In the genomic region with DNA sequence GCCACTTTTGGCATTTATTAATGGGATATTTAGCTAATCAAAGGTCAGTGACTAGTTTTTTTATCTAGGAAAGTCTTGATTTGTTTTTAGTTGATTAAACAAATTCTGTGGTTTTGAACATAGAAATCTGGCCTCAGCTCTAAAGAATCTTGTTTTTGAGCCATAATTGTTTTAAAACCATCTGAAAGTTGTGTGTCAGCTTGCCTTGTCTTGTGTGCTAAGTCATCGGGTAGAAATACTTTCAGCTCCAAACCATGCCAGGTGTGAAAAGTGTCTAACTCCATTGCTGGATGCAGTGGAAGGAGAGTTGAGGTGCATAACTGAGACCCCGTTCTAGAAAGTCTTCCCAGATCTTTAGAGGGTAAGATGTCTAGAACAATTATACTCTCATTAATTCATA, we compare ENCODE assay signal across 23 cellular contexts. TPM values are rescaled to one million over a fixed set of nuclear protein-coding genes. Genes with fewer than 3 reads are reported as not detected.
A peak's percentile ranks its signal among the peaks of the same experiment; 100 is the strongest.
DNase-seq lines count a peak whose midpoint lies in the region; ATAC-seq and TF ChIP-seq lines count a peak whose summit lies in the region.
"Had no signal": no experiment of that assay in that cellular context is flagged by ENCODE, and none has a peak within 500 bp of the region (broad histone marks: within the 10 kb centered on the region; RNA-seq: fewer than 3 reads in every experiment).

No MANE protein-coding gene starts in this region.

- in situ Hi-C loops in IMR-90 (cut with MboI; ENCODE audit: low sequenced_read_pairs): no loop called here

- peak overlapping the region; percentile 81 for H3K18ac ChIP-seq in IMR-90 (ENCODE audit: low read depth, low read length)

- peaks cover 41% of the 10 kb centered on the region for H3K36me3 Mint-ChIP-seq in nephron (ENCODE audit: low read depth)
- H3K36me3 Mint-ChIP-seq in stimulated activated naive B cell treated with anti-CD40 and anti-IgM and Interleukin-4, amounts not matched to agents 10 μg/mL and 1 μg/mL and 100 μg/mL, for 72 hours: peaks cover 26 to 55% of the 10 kb centered on the region in 2 donors
- H3K36me3 Mint-ChIP-seq in activated CD4-positive, alpha-beta T cell treated with anti-CD3 and anti-CD28 coated beads for 36 hours (ENCODE audit: low read depth): peaks cover 38% of the 10 kb centered on the region

- no peak overlapping the region for H2AFZ ChIP-seq in IMR-90 (replicated peaks; ENCODE audit: low read length, poor library complexity)

- H2BK120ac ChIP-seq in IMR-90 (ENCODE audit: low read depth, low read length): peak overlapping the region; percentile 79; the same call in 1 of the 2 replicates

- 0 out of 2 replicates have a peak, but pooled peaks have one; percentile 47 for ATAC-seq in IMR-90 (ENCODE audit: low read depth)
- no peak for ATAC-seq in stimulated activated naive B cell treated with anti-CD40 and anti-IgM and Interleukin-4, amounts not matched to agents 10 μg/mL and 1 μg/mL and 100 μg/mL, for 72 hours (replicated peaks)
- ATAC-seq in activated CD4-positive, alpha-beta T cell treated with anti-CD3 and anti-CD28 coated beads for 36 hours: no peak
- ATAC-seq: HCT116; naive thymus-derived CD8-positive, alpha-beta T cell; Right ventricle myocardium inferior; stimulated activated naive CD8-positive, alpha-beta T cell treated with anti-CD3 and anti-CD28 coated beads, Interleukin-15, Interleukin-2, amounts not matched to agents 100 U/mL and 50 U/mL, for 24 hours had no signal

- H3K27ac ChIP-seq in IMR-90 (ENCODE audit: insufficient read depth, low read length) (peak overlapping the region; percentile 87; the same call in 1 of the 2 replicates), coronary artery (peak overlapping the region; percentile 73 to 90), tibial nerve (peak overlapping the region in 3 of 4 donors; percentile 31 to 71 (median 70))

- H2BK20ac ChIP-seq in IMR-90 (ENCODE audit: low read depth, low read length): peak overlapping the region; percentile 24; the same call in 1 of the 2 replicates

- dilution Hi-C loops in IMR-90 (cut with HindIII; ENCODE audit: low sequenced_read_pairs, unreplicated experiment): no loop called here

- no peaks in the 10 kb centered on the region for H3K27me3 Mint-ChIP-seq in nephron (ENCODE audit: low read depth)
- H3K27me3 Mint-ChIP-seq in stimulated activated naive B cell treated with anti-CD40 and anti-IgM and Interleukin-4, amounts not matched to agents 10 μg/mL and 1 μg/mL and 100 μg/mL, for 72 hours: no peaks in the 10 kb centered on the region
- no peaks in the 10 kb centered on the region for H3K27me3 Mint-ChIP-seq in activated CD4-positive, alpha-beta T cell treated with anti-CD3 and anti-CD28 coated beads for 36 hours
- H3K27me3 Mint-ChIP-seq: activated naive CD8-positive, alpha-beta T cell; brain had no signal

- H3K4ac ChIP-seq in IMR-90 (ENCODE audit: low read depth, low read length): peak overlapping the region; percentile 45; the same call in 1 of the 2 replicates

- peaks cover 22% of the 10 kb centered on the region; the same call in 1 of the 2 replicates for H4K20me1 ChIP-seq in IMR-90 (ENCODE audit: insufficient read depth, low read length)

- H3K9me1 ChIP-seq in IMR-90 (ENCODE audit: insufficient read depth, low read length): peaks cover 27% of the 10 kb centered on the region

- H4K91ac ChIP-seq in IMR-90 (ENCODE audit: insufficient read depth, low read depth, low read length): no peak overlapping the region

- H3K27ac Mint-ChIP-seq in nephron: peak overlapping the region; percentile 86 to 88 (median 87)
- H3K27ac Mint-ChIP-seq in stimulated activated naive B cell treated with anti-CD40 and anti-IgM and Interleukin-4, amounts not matched to agents 10 μg/mL and 1 μg/mL and 100 μg/mL, for 72 hours: no peak overlapping the region
- no peak overlapping the region for H3K27ac Mint-ChIP-seq in activated CD4-positive, alpha-beta T cell treated with anti-CD3 and anti-CD28 coated beads for 36 hours
- H3K27ac Mint-ChIP-seq: activated naive CD8-positive, alpha-beta T cell; naive thymus-derived CD8-positive, alpha-beta T cell had no signal

- H3K36me3 ChIP-seq in IMR-90 (ENCODE audit: control insufficient read depth, insufficient read depth, low read length): peaks cover 15% of the 10 kb centered on the region
- peaks cover 0 to 29% (median 0%) of the 10 kb centered on the region in 3 donors for H3K36me3 ChIP-seq in tibial nerve

- WGBS in IMR-90 (ENCODE audit: extremely low coverage in 2 of 2, insufficient read length in 1 of 2), 2 experiments: no CpG with 5 or more reads among the region's 2 CpGs
- 50 to 55% methylated on average over 2 of the region's 2 CpGs for WGBS in tibial nerve, 2 donors

- H4K5ac ChIP-seq in IMR-90 (ENCODE audit: low read depth, low read length): no peak overlapping the region

- H3K27me3 ChIP-seq in IMR-90 (ENCODE audit: control insufficient read depth, insufficient read depth, low read length) (no peaks in the 10 kb centered on the region), tibial nerve (no peaks in the 10 kb centered on the region)
- H3K27me3 ChIP-seq: BE2C, upper lobe of left lung had no signal

- peak overlapping the region; percentile 71 for H3K4me2 ChIP-seq in IMR-90 (ENCODE audit: low read depth, low read length)

- TF ChIP-seq EP300 in tibial nerve (IDR thresholded peaks at IDR 0.05): no peak

- TF ChIP-seq POLR2A in IMR-90 (IDR thresholded peaks at IDR 0.05; ENCODE audit: low read depth, low read length) (no peak), tibial nerve (IDR thresholded peaks at IDR 0.05) (no peak)

- H3K9me3 Mint-ChIP-seq in nephron: no peaks in the 10 kb centered on the region
- H3K9me3 Mint-ChIP-seq in stimulated activated naive B cell treated with anti-CD40 and anti-IgM and Interleukin-4, amounts not matched to agents 10 μg/mL and 1 μg/mL and 100 μg/mL, for 72 hours: no peaks in the 10 kb centered on the region
- no peaks in the 10 kb centered on the region for H3K9me3 Mint-ChIP-seq in activated CD4-positive, alpha-beta T cell treated with anti-CD3 and anti-CD28 coated beads for 36 hours (ENCODE audit: low read depth)
- H3K9me3 Mint-ChIP-seq: brain; naive thymus-derived CD8-positive, alpha-beta T cell had no signal

- 0 out of 2 replicates have a peak overlapping the region, but pooled peaks have one; percentile 81 for H3K23ac ChIP-seq in IMR-90 (ENCODE audit: low read depth, low read length)

- H3K4me3 ChIP-seq in IMR-90 (ENCODE audit: insufficient read depth, low read depth, low read length) (no peak overlapping the region), coronary artery (peak overlapping the region; percentile 18), tibial nerve (no peak overlapping the region)
- H3K4me3 ChIP-seq: lung, upper lobe of left lung had no signal

- H3K79me1 ChIP-seq in IMR-90 (ENCODE audit: low read depth in 1 of 2, low read length in 2 of 2): peaks cover 40 to 68% of the 10 kb centered on the region in 2 experiments

- no peak overlapping the region for H2BK15ac ChIP-seq in IMR-90 (ENCODE audit: low read depth, low read length)

- peak; percentile 31 for DNase-seq in IMR-90
- no peak for DNase-seq in coronary artery (ENCODE audit: low spot score)
- DNase-seq in tibial nerve (ENCODE audit: low spot score in 2 of 2): no peak
- DNase-seq in kidney glomerular epithelial cell (lab: John Stamatoyannopoulos, UW): no peak
- DNase-seq in hypothalamus (lab: John Stamatoyannopoulos, UW): no peak
- DNase-seq in stimulated activated naive B cell treated with anti-CD40 and anti-IgM and Interleukin-4, amounts not matched to agents 10 μg/mL and 1 μg/mL and 100 μg/mL, for 72 hours: no peak
- no peak for DNase-seq in activated CD4-positive, alpha-beta T cell treated with anti-CD3 and anti-CD28 coated beads for 36 hours
- DNase-seq: activated CD4-positive, alpha-beta T cell treated with anti-CD3 and anti-CD28 coated beads for 48 hours; BE2C; COR-L47; cortex of kidney; naive thymus-derived CD8-positive, alpha-beta T cell; NCI-H526 treated with DMSO at 0.1 percent for 48 hours; posterior cingulate gyrus; stimulated activated naive CD8-positive, alpha-beta T cell treated with anti-CD3 and anti-CD28 coated beads, Interleukin-15, Interleukin-2, amounts not matched to agents 100 U/mL and 50 U/mL, for 24 hours; T-helper 1 cell; upper lobe of left lung had no signal

- H2BK5ac ChIP-seq in IMR-90 (ENCODE audit: low read depth, low read length, poor library complexity, severe bottlenecking): peak overlapping the region; percentile 61

- BruUV-seq in IMR-90 (replicated peaks; lab: Mats Ljungman, UMichigan): no TSS peak

- H2AK9ac ChIP-seq in IMR-90 (replicated peaks; ENCODE audit: low read depth, low read length, poor library complexity): no peak overlapping the region

- TF ChIP-seq CTCF in IMR-90 (conservative IDR thresholded peaks at IDR 0.05; ENCODE audit: low read depth, low read length) (no peak), coronary artery (IDR thresholded peaks at IDR 0.05) (no peak), nephron (IDR thresholded peaks at IDR 0.05; ENCODE audit: unreplicated experiment in 3 of 3) (no peak), tibial nerve (IDR thresholded peaks at IDR 0.05) (no peak)

- H3K4me3 Mint-ChIP-seq in nephron: no peak overlapping the region
- H3K4me3 Mint-ChIP-seq in stimulated activated naive B cell treated with anti-CD40 and anti-IgM and Interleukin-4, amounts not matched to agents 10 μg/mL and 1 μg/mL and 100 μg/mL, for 72 hours: no peak overlapping the region
- no peak overlapping the region for H3K4me3 Mint-ChIP-seq in activated CD4-positive, alpha-beta T cell treated with anti-CD3 and anti-CD28 coated beads for 36 hours
- H3K4me3 Mint-ChIP-seq: activated naive CD8-positive, alpha-beta T cell; naive thymus-derived CD8-positive, alpha-beta T cell had no signal

- peaks cover 15% of the 10 kb centered on the region for H3K4me1 ChIP-seq in IMR-90 (ENCODE audit: control insufficient read depth, insufficient read depth, low read length)
- peaks cover 0 to 51% (median 30%) of the 10 kb centered on the region in 4 donors for H3K4me1 ChIP-seq in tibial nerve
- H3K4me1 ChIP-seq: BE2C had no signal

- no peak overlapping the region for H3K9ac ChIP-seq in IMR-90 (ENCODE audit: low read depth, low read length)

- peak overlapping the region in 1 of 2 experiments; percentile 47; a peak in 1 of 4 replicates for H4K8ac ChIP-seq in IMR-90 (ENCODE audit: low read depth in 2 of 2, low read length in 2 of 2)

- peak overlapping the region; percentile 48; the same call in 1 of the 2 replicates for H2AK5ac ChIP-seq in IMR-90 (ENCODE audit: low read depth, low read length)

- POLR2A ChIA-PET in IMR-90 (lab: Charles Lee; ENCODE audit: unreplicated experiment): no interaction called here
- POLR2A ChIA-PET in activated CD4-positive, alpha-beta T cell treated with anti-CD3 and anti-CD28 coated beads for 36 hours (lab: Charles Lee): interaction anchor here (0.5 kb wide), 1 partner anchor 21 kb away, joined by 4 read pairs; no protein-coding TSS in a partner anchor

- H3K9me3 ChIP-seq in IMR-90 (ENCODE audit: control insufficient read depth, insufficient read depth, low read length): no peaks in the 10 kb centered on the region
- H3K9me3 ChIP-seq in tibial nerve: no peaks in the 10 kb centered on the region
- H3K9me3 ChIP-seq: BE2C, upper lobe of left lung had no signal

- peak overlapping the region; percentile 82 for H3K14ac ChIP-seq in IMR-90 (replicated peaks; ENCODE audit: low read depth, low read length)

- CTCF ChIA-PET in IMR-90 (lab: Yijun Ruan, JAX): no interaction called here
- CTCF ChIA-PET in activated CD4-positive, alpha-beta T cell treated with anti-CD3 and anti-CD28 coated beads for 36 hours (lab: Charles Lee): no interaction called here

- TF ChIP-seq RAD21 in IMR-90 (IDR thresholded peaks at IDR 0.05; ENCODE audit: low read length): no peak

- intact Hi-C loops in IMR-90 (cut with micrococcal nuclease): loop anchor here (5.0 kb wide), 1 partner anchor 33 kb away; no protein-coding TSS in a partner anchor
- intact Hi-C loops in activated CD4-positive, alpha-beta T cell treated with anti-CD3 and anti-CD28 coated beads for 36 hours (cut with DNase I, micrococcal nuclease): no loop called here

- peaks cover 32% of the 10 kb centered on the region for H3K4me1 Mint-ChIP-seq in nephron
- H3K4me1 Mint-ChIP-seq in stimulated activated naive B cell treated with anti-CD40 and anti-IgM and Interleukin-4, amounts not matched to agents 10 μg/mL and 1 μg/mL and 100 μg/mL, for 72 hours: peaks cover 28 to 35% of the 10 kb centered on the region in 2 donors
- peaks cover 8% of the 10 kb centered on the region for H3K4me1 Mint-ChIP-seq in activated CD4-positive, alpha-beta T cell treated with anti-CD3 and anti-CD28 coated beads for 36 hours

- no peak overlapping the region for H3K56ac ChIP-seq in IMR-90 (ENCODE audit: extremely low read depth, insufficient read depth, low read length)

RNA-seq across cellular contexts. Expression of a gene that starts 22.7 kb away (rescaled TPM):
- total RNA-seq in IMR-90 (2012; rRNA removed): 30.8 and 38.6 TPM in 2 replicates
- polyA plus RNA-seq in IMR-90 (2012; rRNA removed): 15.5 and 17.1 TPM in 2 replicates
- polyA plus RNA-seq in IMR-90 (2012; cell fraction: cytosol; rRNA removed): 7.2 and 7.7 TPM in 2 replicates
- 15.5 and 22.7 TPM in 2 replicates for polyA plus RNA-seq in IMR-90 (2012; cell fraction: nucleus; rRNA removed; ENCODE audit: low replicate concordance)
- 100 to 1,000 TPM in 2 of 4 donors, 10 to 100 TPM in 2; 42.7 to 229 (median 93.2) TPM for total RNA-seq in tibial nerve
- total RNA-seq in activated CD4-positive, alpha-beta T cell treated with anti-CD3 and anti-CD28 coated beads for 36 hours: 10 to 100 TPM; 29.0 to 30.7 TPM

Comparison
In these comparisons a context has a peak if more than half of its experiments do, and no peak if none do; other contexts are left out.
1. H3K27ac Mint-ChIP-seq: peak in nephron (3 of 3); none in stimulated activated naive B cell treated with anti-CD40 and anti-IgM and Interleukin-4, amounts not matched to agents 10 μg/mL and 1 μg/mL and 100 μg/mL, for 72 hours (single experiment) and activated CD4-positive, alpha-beta T cell treated with anti-CD3 and anti-CD28 coated beads for 36 hours (single experiment).
2. Peak in every context shown above with its lines, with median percentiles within 50 percentile points of each other: H3K27ac ChIP-seq.